9 cellular contexts compared by ENCODE assay signal in the genomic region with DNA sequence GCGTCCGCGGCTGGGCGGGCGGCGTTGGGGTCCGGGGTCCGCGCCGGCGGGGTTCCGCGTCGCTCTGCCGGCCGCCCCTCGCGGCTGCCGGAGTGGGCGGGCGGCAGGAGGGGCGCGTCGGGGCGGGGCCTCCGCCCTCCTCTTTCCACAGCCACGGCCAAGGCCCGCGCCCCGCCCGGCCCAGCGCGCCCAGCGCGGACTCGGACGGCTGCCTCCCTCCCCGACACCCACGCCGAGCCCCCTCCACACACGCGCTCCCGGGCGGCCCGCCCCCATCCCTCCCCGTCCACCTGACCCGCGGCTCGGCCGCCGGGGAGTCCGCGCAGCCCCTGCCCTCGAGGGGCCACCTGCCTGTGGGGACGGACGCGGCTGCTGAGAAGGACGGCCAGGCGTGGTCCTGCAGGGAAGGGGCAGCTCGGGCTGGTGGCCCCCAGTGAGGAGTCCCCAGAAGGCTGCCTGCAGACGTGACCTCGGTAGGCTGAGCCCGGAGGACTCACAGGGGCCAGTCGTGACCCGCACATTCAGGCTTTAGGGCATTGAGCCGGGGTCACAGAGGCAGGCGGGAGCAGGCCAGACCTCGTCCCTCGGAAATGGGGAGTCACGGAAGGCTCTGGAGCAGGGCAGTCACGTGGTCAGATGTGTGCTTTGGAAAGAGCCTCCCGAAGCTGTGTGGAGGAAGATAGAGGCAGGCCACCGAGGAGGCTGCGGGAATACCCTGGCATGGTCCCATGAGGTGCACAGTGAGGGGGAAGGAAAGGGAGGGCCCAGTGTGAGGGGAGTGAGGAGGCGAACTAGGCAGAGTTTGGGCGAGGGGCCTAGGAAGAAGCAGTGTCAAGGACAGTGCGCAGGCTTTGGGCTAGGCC. TPM values are rescaled to one million over a fixed set of nuclear protein-coding genes. Genes with fewer than 3 reads are reported as not detected.
DNase-seq lines count a peak whose midpoint lies in the region; ATAC-seq and TF ChIP-seq lines count a peak whose summit lies in the region.
"Had no signal": no experiment of that assay in that cellular context is flagged by ENCODE, and none has a peak within 500 bp of the region (broad histone marks: within the 10 kb centered on the region; RNA-seq: fewer than 3 reads in every experiment).

A gene (minus strand): TSS at position 94 of the 863 bp plus-strand sequence. CDS start 24,980 bp downstream, outside the sequence.

- H3K4me3 Mint-ChIP-seq in activated CD8-positive, alpha-beta T cell treated with anti-CD3 and anti-CD28 coated beads for 36 hours, result peak within 1 kb of the TSS; percentile 39

- peaks cover 25% of the 10 kb centered on the region for H3K4me1 Mint-ChIP-seq in activated CD8-positive, alpha-beta T cell treated with anti-CD3 and anti-CD28 coated beads for 36 hours (ENCODE audit: low read depth)

- no peaks in the 10 kb centered on the region for H3K9me3 Mint-ChIP-seq in activated CD8-positive, alpha-beta T cell treated with anti-CD3 and anti-CD28 coated beads for 36 hours

- ATAC-seq in activated CD8-positive, alpha-beta T cell treated with anti-CD3 and anti-CD28 coated beads for 36 hours, result no peak
- ATAC-seq in right cardiac atrium (peak; percentile 69 to 83), HG03354 (IDR thresholded peaks at IDR 0.05; ENCODE audit: poor library complexity, severe bottlenecking, unreplicated experiment) (no peak)

- no peak within 1 kb of the TSS for H3K27ac Mint-ChIP-seq in activated CD8-positive, alpha-beta T cell treated with anti-CD3 and anti-CD28 coated beads for 36 hours

- POLR2A ChIA-PET in activated CD8-positive, alpha-beta T cell treated with anti-CD3 and anti-CD28 coated beads for 36 hours (lab: Charles Lee), result no interaction called here

- intact Hi-C loops in activated CD8-positive, alpha-beta T cell treated with anti-CD3 and anti-CD28 coated beads for 36 hours (cut with micrococcal nuclease), result no loop called here
- intact Hi-C loops in right cardiac atrium (cut with DNase I), result no loop called here

- no peaks in the 10 kb centered on the region for H3K9me3 ChIP-seq in right cardiac atrium (ENCODE audit: control insufficient read depth, low read length)

- H3K27me3 ChIP-seq in right cardiac atrium (ENCODE audit: control insufficient read depth, insufficient read depth), result no peaks in the 10 kb centered on the region

- H3K36me3 Mint-ChIP-seq in activated CD8-positive, alpha-beta T cell treated with anti-CD3 and anti-CD28 coated beads for 36 hours (ENCODE audit: low read depth), result no peaks in the 10 kb centered on the region

- CTCF ChIA-PET in activated CD8-positive, alpha-beta T cell treated with anti-CD3 and anti-CD28 coated beads for 36 hours (lab: Charles Lee), result interaction anchor here (1.0 kb wide), 1 partner anchor 63 kb away, joined by 3 read pairs; no protein-coding TSS in a partner anchor

- peaks cover 29% of the 10 kb centered on the region for H3K27me3 Mint-ChIP-seq in activated CD8-positive, alpha-beta T cell treated with anti-CD3 and anti-CD28 coated beads for 36 hours

- no peaks in the 10 kb centered on the region for H3K4me1 ChIP-seq in right cardiac atrium (ENCODE audit: control insufficient read depth, insufficient read depth, low read length)

- no peak for DNase-seq in activated CD8-positive, alpha-beta T cell treated with anti-CD3 and anti-CD28 coated beads for 36 hours
- peak; percentile 61 to 87 (median 87) for DNase-seq in right cardiac atrium
- DNase-seq in skeletal muscle cell (ENCODE audit: low read depth), result no peak
- no peak for DNase-seq in GDM1 (lab: John Stamatoyannopoulos, UW)
- no peak for DNase-seq in activated CD4-positive, alpha-beta T cell treated with anti-CD3 and anti-CD28 coated beads, Interleukin-2, amount 50 U/mL, for 48 hours
- DNase-seq in hippocampal formation (lab: John Stamatoyannopoulos, UW), result no peak
- DNase-seq: NCI-H1694 had no signal

- H3K4me3 ChIP-seq in GM12875 (ENCODE audit: low read depth, low read length), result peak within 1 kb of the TSS; percentile 2
- peak within 1 kb of the TSS; percentile 49 for H3K4me3 ChIP-seq in right cardiac atrium (ENCODE audit: low read length)
- peak within 1 kb of the TSS; percentile 28 for H3K4me3 ChIP-seq in skeletal muscle cell (ENCODE audit: low read depth, low read length)

- H3K27ac ChIP-seq in right cardiac atrium (ENCODE audit: low read length), result no peak within 1 kb of the TSS

- TF ChIP-seq CTCF in GM12875 (IDR thresholded peaks at IDR 0.05; ENCODE audit: borderline replicate concordance, insufficient read depth, low read depth, low read length), result no peak
- TF ChIP-seq CTCF in activated CD8-positive, alpha-beta T cell treated with anti-CD3 and anti-CD28 coated beads for 36 hours (IDR thresholded peaks at IDR 0.05), result no peak

- WGBS in right cardiac atrium, result 10% methylated on average over 75 of the region's 77 CpGs

RNA-seq across cellular contexts. Expression of the gene that starts here (rescaled TPM):
- under 1 TPM; 0.83 to 0.85 TPM for total RNA-seq in activated CD8-positive, alpha-beta T cell treated with anti-CD3 and anti-CD28 coated beads for 36 hours
- total RNA-seq in right cardiac atrium, result 1 to 10 TPM; 2.7 to 4.1 (median 3.3) TPM
- polyA plus RNA-seq in right cardiac atrium, result 2.4 TPM

Comparison
In these comparisons a context has a peak if more than half of its experiments do, and no peak if none do; other contexts are left out.
1. ATAC-seq: peak in right cardiac atrium (2 of 2); none in activated CD8-positive, alpha-beta T cell treated with anti-CD3 and anti-CD28 coated beads for 36 hours (single experiment) and HG03354 (single experiment).
2. DNase-seq: peak in right cardiac atrium (3 of 3); none in activated CD8-positive, alpha-beta T cell treated with anti-CD3 and anti-CD28 coated beads for 36 hours (single experiment), skeletal muscle cell (single experiment), GDM1 (single experiment), activated CD4-positive, alpha-beta T cell treated with anti-CD3 and anti-CD28 coated beads, Interleukin-2, amount 50 U/mL, for 48 hours (0 of 2) and hippocampal formation (0 of 2).
3. Peak in every context shown above with its lines, with median percentiles within 50 percentile points of each other: H3K4me3 ChIP-seq.